ENCODE assay signal across 34 cellular contexts in genomic region chr11:75471134-75471943, GRCh38. TPM values are rescaled to one million over a fixed set of nuclear protein-coding genes. Genes with fewer than 3 reads are reported as not detected.
DNase-seq lines count a peak whose midpoint lies in the region; ATAC-seq, FAIRE-seq and TF ChIP-seq lines count a peak whose summit lies in the region.
"Had no signal": no experiment of that assay in that cellular context is flagged by ENCODE, and none has a peak within 500 bp of the region (broad histone marks: within the 10 kb centered on the region; RNA-seq: fewer than 3 reads in every experiment).

No MANE protein-coding gene starts in this region.

- no peaks in the 10 kb centered on the region for H3K9me2 ChIP-seq in GM23248 (ENCODE audit: insufficient read depth)

- H3K18ac ChIP-seq in trophoblast cell (ENCODE audit: low read length): no peak overlapping the region

- H3K4me1 ChIP-seq in kidney (ENCODE audit: control insufficient read depth in 1 of 2, insufficient read depth in 1 of 2, low read depth in 1 of 2, low read length in 2 of 2) (peaks cover 10 to 35% of the 10 kb centered on the region in 2 donors), trophoblast cell (ENCODE audit: control insufficient read depth in 1 of 2, insufficient read depth in 2 of 2, low read length in 2 of 2) (peaks cover 22 to 24% of the 10 kb centered on the region in 2 experiments), GM23248 (ENCODE audit: insufficient read depth) (0 out of 2 replicates have a peak, but pooled peaks cover 6% of the 10 kb centered on the region)

- H4K8ac ChIP-seq in trophoblast cell (ENCODE audit: low read depth, low read length): no peak overlapping the region

- peaks cover 7% of the 10 kb centered on the region for H3K79me1 ChIP-seq in trophoblast cell (ENCODE audit: low read length)

- no peak for FAIRE-seq in kidney (lab: Jason Lieb, UNC)
- FAIRE-seq: bronchial epithelial cell, H54, K562 had no signal

- no peak overlapping the region for H3K14ac ChIP-seq in trophoblast cell (ENCODE audit: low read length)

- no peak overlapping the region for H3K23ac ChIP-seq in trophoblast cell (ENCODE audit: low read length)

- no peaks in the 10 kb centered on the region for H3F3A ChIP-seq in GM23248 (ENCODE audit: insufficient read depth)

- H4K91ac ChIP-seq in trophoblast cell (ENCODE audit: low read depth, low read length): no peak overlapping the region

- in situ Hi-C loops in GM23248 (cut with MboI): no loop called here

- no peak overlapping the region for H4K12ac ChIP-seq in trophoblast cell (ENCODE audit: low read depth, low read length)

- H3K9ac ChIP-seq in kidney (ENCODE audit: low read length in 2 of 2): no peak overlapping the region
- H3K9ac ChIP-seq in trophoblast cell (ENCODE audit: low read length): no peak overlapping the region
- no peak overlapping the region for H3K9ac ChIP-seq in GM23248
- H3K9ac ChIP-seq: BLaER1 had no signal

- H2BK5ac ChIP-seq in trophoblast cell (ENCODE audit: low read depth, low read length, poor library complexity): no peak overlapping the region

- H4K20me1 ChIP-seq in GM23248 (ENCODE audit: insufficient read depth): no peaks in the 10 kb centered on the region
- H4K20me1 ChIP-seq: BLaER1 had no signal

- H3K4me2 ChIP-seq in trophoblast cell (ENCODE audit: low read length) (no peak overlapping the region), GM23248 (ENCODE audit: unreplicated experiment) (no peak overlapping the region)
- H3K4me2 ChIP-seq: BLaER1 had no signal

- H2AK5ac ChIP-seq in trophoblast cell (ENCODE audit: low read length): no peak overlapping the region

- ATAC-seq in GM19023 (IDR thresholded peaks at IDR 0.05; ENCODE audit: unreplicated experiment): no peak
- no peak for ATAC-seq in GM19455 (IDR thresholded peaks at IDR 0.05; ENCODE audit: unreplicated experiment)
- ATAC-seq: K562; left lung; psoas muscle; stimulated activated effector memory CD8-positive, alpha-beta T cell treated with anti-CD3 and anti-CD28 coated beads, Interleukin-12 subunit alpha, Interleukin-12 subunit beta, amount 100 ng/mL, for 72 hours had no signal

- H3K4ac ChIP-seq in trophoblast cell (ENCODE audit: low read depth, low read length): no peak overlapping the region

- no peak overlapping the region for H2BK120ac ChIP-seq in trophoblast cell (ENCODE audit: insufficient read depth, low read length, poor library complexity)

- H3K27ac ChIP-seq in kidney (ENCODE audit: low read depth in 2 of 2, low read length in 2 of 2) (no peak overlapping the region), trophoblast cell (ENCODE audit: low read depth, low read length) (no peak overlapping the region), GM23248 (no peak overlapping the region)
- H3K27ac ChIP-seq: BLaER1, left lung, Peyer's patch, psoas muscle, upper lobe of left lung had no signal

- WGBS in trophoblast cell (ENCODE audit: extremely low coverage, insufficient coverage, insufficient read length): no CpG with 5 or more reads among the region's 8 CpGs
- WGBS in GM23248 (ENCODE audit: low coverage in 1 of 2, low lambda C conversion rate in 2 of 2, missing lambda C conversion rate in 2 of 2), 2 experiments: 87 to 89% methylated on average over 8 of the region's 8 CpGs

- no peak for TF ChIP-seq CTCF in kidney (IDR thresholded peaks at IDR 0.05; ENCODE audit: borderline replicate concordance, extremely low read depth, insufficient read depth)

- H2AFZ ChIP-seq in trophoblast cell (ENCODE audit: insufficient read depth, low read length, poor library complexity): no peak overlapping the region
- H2AFZ ChIP-seq in GM23248: no peak overlapping the region

- H3K36me3 ChIP-seq in kidney (ENCODE audit: control insufficient read depth in 1 of 2, insufficient read depth in 2 of 2, low read length in 2 of 2) (no peaks in the 10 kb centered on the region), trophoblast cell (ENCODE audit: control insufficient read depth in 1 of 2, insufficient read depth in 2 of 2, low read length in 2 of 2) (no peaks in the 10 kb centered on the region), GM23248 (ENCODE audit: low read depth) (no peaks in the 10 kb centered on the region)
- H3K36me3 ChIP-seq: BLaER1, left lung, Peyer's patch, upper lobe of left lung had no signal

- H3K79me2 ChIP-seq in trophoblast cell (ENCODE audit: control insufficient read depth, insufficient read depth, low read length, poor library complexity) (no peaks in the 10 kb centered on the region), GM23248 (ENCODE audit: insufficient read depth) (no peaks in the 10 kb centered on the region)

- H3K4me3 ChIP-seq in kidney (ENCODE audit: low read length in 2 of 2) (no peak overlapping the region), trophoblast cell (ENCODE audit: low read depth, low read length) (peak overlapping the region; percentile 10), GM23248 (no peak overlapping the region)
- H3K4me3 ChIP-seq: BLaER1, K562, left lung, Peyer's patch, psoas muscle, upper lobe of left lung had no signal

- H3K9me3 ChIP-seq in kidney (ENCODE audit: control insufficient read depth in 1 of 2, low read length in 2 of 2): no peaks in the 10 kb centered on the region
- no peaks in the 10 kb centered on the region for H3K9me3 ChIP-seq in trophoblast cell (ENCODE audit: insufficient read depth, low read depth, low read length)
- no peaks in the 10 kb centered on the region for H3K9me3 ChIP-seq in GM23248 (ENCODE audit: low read depth)
- H3K9me3 ChIP-seq: BLaER1, left lung, Peyer's patch, psoas muscle, upper lobe of left lung had no signal

- intact Hi-C loops in kidney (cut with DNase I): no loop called here

- H2BK12ac ChIP-seq in trophoblast cell (ENCODE audit: low read length): no peak overlapping the region

- H3K27me3 ChIP-seq in trophoblast cell (ENCODE audit: insufficient read depth, low read length) (no peaks in the 10 kb centered on the region), GM23248 (replicated peaks; ENCODE audit: insufficient read depth) (no peaks in the 10 kb centered on the region)
- H3K27me3 ChIP-seq: BLaER1, left lung, Peyer's patch, upper lobe of left lung had no signal

- DNase-seq in DMS79 (lab: John Stamatoyannopoulos, UW) (peak; percentile 52), NCI-H69 (lab: John Stamatoyannopoulos, UW) (peak; percentile 24), kidney (peak; percentile 60), trophoblast cell (no peak), NCI-H526 (lab: John Stamatoyannopoulos, UW) (no peak), GM23248 (no peak)
- DNase-seq: activated CD8-positive, alpha-beta memory T cell treated with anti-CD3 and anti-CD28 coated beads for 24 hours; activated naive CD4-positive, alpha-beta T cell treated with anti-CD3 and anti-CD28 coated beads, Interleukin-2, amount 50 U/mL, for 16 hours; activated T-cell treated with anti-CD3 and anti-CD28 coated beads for 4 hours; amygdala; effector CD4-positive, alpha-beta T cell; GDM1; immature natural killer cell; naive B cell; NCI-H1105; NCI-H2029; NCI-H524 treated with DMSO at 0.1 percent for 48 hours; psoas muscle; SHP77 treated with DMSO at 0.1 percent for 48 hours; stimulated activated CD4-positive, alpha-beta T cell treated with anti-CD3 and anti-CD28 coated beads, Interleukin-15, amount 100 ng/mL, for 24 hours; stimulated activated CD4-positive, alpha-beta T cell treated with anti-CD3 and anti-CD28 coated beads, Interleukin-4, amount 100 ng/mL, for 4 hours; SW 1271; upper lobe of left lung had no signal

RNA-seq across cellular contexts. Expression of gene KLHL35, which starts 38.3 kb away (rescaled TPM):
- total RNA-seq in kidney: 1.8 TPM
- polyA plus RNA-seq in kidney (ENCODE audit: insufficient read depth, low read depth, low replicate concordance) (0.26 TPM), GM23248 (2016; fragmentation: Nextera tagmentation; extraction: Ambion mirVana) (5.7 and 6.3 TPM in 2 replicates)
- 0.08 and 0.10 TPM in 2 replicates for polyA plus RNA-seq in trophoblast cell (2013)
- 10.5 and 13.0 TPM in 2 replicates for total RNA-seq in GM23248 (2014; rRNA removed; shearing (Covaris generic))
- total RNA-seq: HT1080, K562, MCF 10A had no signal
- polyA plus RNA-seq: K562 had no signal

RNA-seq across cellular contexts. Expression of gene GDPD5, which starts 54.4 kb away (rescaled TPM):
- total RNA-seq in kidney: 11.4 TPM
- polyA plus RNA-seq in kidney (ENCODE audit: insufficient read depth, low read depth, low replicate concordance) (3.9 TPM), GM23248 (2016; fragmentation: Nextera tagmentation; extraction: Ambion mirVana) (3.4 and 5.6 TPM in 2 replicates)
- 15.7 and 17.4 TPM in 2 replicates for polyA plus RNA-seq in trophoblast cell (2013)
- total RNA-seq in GM23248 (2014; rRNA removed; shearing (Covaris generic)): 7.0 and 10.7 TPM in 2 replicates

Comparison
In these comparisons a context has a peak if more than half of its experiments do, and no peak if none do; other contexts are left out.
1. DNase-seq: peak in DMS79 (single experiment), NCI-H69 (single experiment) and kidney (single experiment); none in trophoblast cell (0 of 2), NCI-H526 (0 of 2) and GM23248 (single experiment).